Comparison of ENCODE assay signal across 6 cellular contexts in the genomic region with DNA sequence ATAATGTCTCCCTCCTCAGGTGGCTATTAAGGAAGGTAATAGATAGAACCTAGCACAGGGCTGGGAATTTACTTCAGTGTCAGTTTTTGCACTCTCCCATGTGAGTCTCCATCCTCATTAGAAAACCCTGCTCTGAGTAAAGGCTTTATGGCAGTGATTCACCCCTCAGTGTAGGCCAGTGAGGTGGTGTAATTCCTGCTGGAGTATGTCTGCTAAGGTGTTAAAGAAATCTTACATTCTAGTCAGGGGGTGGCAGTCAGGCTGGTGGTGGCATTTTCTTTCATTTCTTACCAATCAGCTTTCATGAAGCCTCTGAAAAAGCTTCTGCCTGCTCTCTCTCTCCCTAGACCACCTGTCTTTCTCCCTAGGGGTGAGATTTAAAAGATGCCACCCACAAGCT.
"Had no signal": no experiment of that assay in that cellular context is flagged by ENCODE, and none has a peak within 500 bp of the region (broad histone marks: within the 10 kb centered on the region; RNA-seq: fewer than 3 reads in every experiment).

No MANE protein-coding gene starts in this region.

- H3K9me3 Mint-ChIP-seq: GM23338, H9, IgD-negative memory B cell had no signal

- H3K4me3 ChIP-seq: GM23338 had no signal

- H3K36me3 Mint-ChIP-seq: IgD-negative memory B cell had no signal

- H3K27ac Mint-ChIP-seq: GM23338, H9, IgD-negative memory B cell had no signal

- ATAC-seq: GM23338, HepG2 had no signal

- H3K4me3 Mint-ChIP-seq: GM23338, H9, IgD-negative memory B cell had no signal

- H3K4me2 ChIP-seq: GM23338 had no signal

- H3K27ac ChIP-seq: HL-60 had no signal

- H3K4me1 Mint-ChIP-seq: IgD-negative memory B cell had no signal

- DNase-seq: H9, HCEC 1CT had no signal
